Comparison of ENCODE assay signal across 29 cellular contexts in genomic region chr5:66538126-66538525, GRCh38.
"Had no signal": no experiment of that assay in that cellular context is flagged by ENCODE, and none has a peak within 500 bp of the region (broad histone marks: within the 10 kb centered on the region; RNA-seq: fewer than 3 reads in every experiment).

No MANE protein-coding gene starts in this region.

- H3K4me1 ChIP-seq: colonic mucosa, esophagus muscularis mucosa, heart right ventricle, lower lobe of right lung, parathyroid adenoma, sigmoid colon, testis, tibial artery, upper lobe of left lung had no signal

- H3K27ac Mint-ChIP-seq: dendritic cell treated with granulocyte-macrophage colony-stimulating factor and Interleukin-4, amounts not matched to agents 40 ng/mL and 50 ng/mL, for 4 days; endodermal cell; natural killer cell treated with Interleukin-12 subunit alpha and Interleukin-12 subunit beta and Interleukin-15 and Interleukin-18, amount 100 ng/mL, for 72 hours; progenitor cell of endocrine pancreas had no signal

- H3K36me3 Mint-ChIP-seq: natural killer cell treated with Interleukin-12 subunit alpha and Interleukin-12 subunit beta and Interleukin-15 and Interleukin-18, amount 100 ng/mL, for 72 hours had no signal

- H3K36me3 ChIP-seq: colonic mucosa, esophagus muscularis mucosa, heart right ventricle, lower lobe of right lung, neutrophil, sigmoid colon, tibial artery, upper lobe of left lung had no signal

- FAIRE-seq: islet of Langerhans, urothelium cell line had no signal

- H3K27me3 Mint-ChIP-seq: dendritic cell treated with granulocyte-macrophage colony-stimulating factor and Interleukin-4, amounts not matched to agents 40 ng/mL and 50 ng/mL, for 4 days had no signal

- H3K27ac ChIP-seq: colonic mucosa, esophagus muscularis mucosa, foreskin keratinocyte, heart right ventricle, lower lobe of right lung, neutrophil, parathyroid adenoma, sigmoid colon, testis, tibial artery, upper lobe of left lung had no signal

- H3K9me3 Mint-ChIP-seq: central memory CD8-positive, alpha-beta T cell; dendritic cell treated with granulocyte-macrophage colony-stimulating factor and Interleukin-4, amounts not matched to agents 40 ng/mL and 50 ng/mL, for 4 days; natural killer cell treated with Interleukin-12 subunit alpha and Interleukin-12 subunit beta and Interleukin-15 and Interleukin-18, amount 100 ng/mL, for 72 hours; neural crest cell had no signal

- ATAC-seq: foreskin keratinocyte; heart right ventricle; left colon; left ventricle myocardium superior; lower lobe of right lung; natural killer cell treated with Interleukin-12 subunit alpha and Interleukin-12 subunit beta and Interleukin-15 and Interleukin-18, amount 100 ng/mL, for 72 hours; right cardiac atrium had no signal

- H3K9ac ChIP-seq: parathyroid adenoma had no signal

- H3K4me3 Mint-ChIP-seq: central memory CD8-positive, alpha-beta T cell; dendritic cell treated with granulocyte-macrophage colony-stimulating factor and Interleukin-4, amounts not matched to agents 40 ng/mL and 50 ng/mL, for 4 days; endodermal cell; natural killer cell treated with Interleukin-12 subunit alpha and Interleukin-12 subunit beta and Interleukin-15 and Interleukin-18, amount 100 ng/mL, for 72 hours; neural crest cell had no signal

- H3K4me1 Mint-ChIP-seq: central memory CD8-positive, alpha-beta T cell; endodermal cell; neural crest cell had no signal

- H3K79me2 ChIP-seq: parathyroid adenoma had no signal

- H3K27me3 ChIP-seq: colonic mucosa, esophagus muscularis mucosa, foreskin keratinocyte, heart right ventricle, neutrophil, sigmoid colon, testis, tibial artery, upper lobe of left lung had no signal

- H3K4me3 ChIP-seq: colonic mucosa, esophagus muscularis mucosa, heart right ventricle, lower lobe of right lung, sigmoid colon, testis, tibial artery, upper lobe of left lung had no signal

- DNase-seq: colonic mucosa; effector CD8-positive, alpha-beta T cell; endodermal cell; glutamatergic neuron; heart right ventricle; hippocampal formation; left colon; left ventricle myocardium superior; lower lobe of right lung; right cardiac atrium; sigmoid colon; stimulated activated CD4-positive, alpha-beta T cell treated with anti-CD3 and anti-CD28 coated beads, Interleukin-2, amount 100 ng/mL, for 24 hours; stimulated activated CD4-positive, alpha-beta T cell treated with anti-CD3 and anti-CD28 coated beads, Interleukin-4, amount 100 ng/mL, for 24 hours; stimulated activated naive CD4-positive, alpha-beta T cell; substantia nigra; testis; tibial artery; upper lobe of left lung had no signal

- H3K9me3 ChIP-seq: colonic mucosa, esophagus muscularis mucosa, heart right ventricle, lower lobe of right lung, neutrophil, sigmoid colon, testis, tibial artery, upper lobe of left lung had no signal

- H2AFZ ChIP-seq: parathyroid adenoma had no signal
